38 cellular contexts compared by ENCODE assay signal in the genomic region with DNA sequence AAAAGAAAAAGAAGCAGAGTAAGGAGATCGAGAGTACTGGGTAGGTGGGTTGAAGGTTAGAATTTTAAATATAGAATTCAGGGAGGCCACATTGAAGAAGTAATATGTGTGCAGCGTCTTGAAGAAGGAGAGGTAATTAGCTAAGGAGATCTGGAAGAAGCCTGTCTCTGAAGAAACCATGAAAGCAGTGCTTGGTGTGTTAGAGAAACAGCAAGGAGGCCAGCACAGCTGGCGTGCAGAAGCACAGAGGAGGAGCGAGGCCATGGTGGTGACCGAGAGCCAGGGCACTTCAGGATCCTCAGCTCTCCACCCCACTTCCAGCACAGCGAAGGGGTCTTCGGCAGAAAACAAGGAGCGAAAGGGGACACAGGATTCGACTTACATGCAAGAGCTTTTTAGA.
"Had no signal": no experiment of that assay in that cellular context is flagged by ENCODE, and none has a peak within 500 bp of the region (broad histone marks: within the 10 kb centered on the region; RNA-seq: fewer than 3 reads in every experiment).

No MANE protein-coding gene starts in this region.

- H3K27ac Mint-ChIP-seq: activated CD4-positive, alpha-beta memory T cell treated with anti-CD3 and anti-CD28 coated beads for 36 hours; activated CD4-positive, alpha-beta T cell treated with anti-CD3 and anti-CD28 coated beads for 36 hours; activated CD4-positive, alpha-beta T cell treated with anti-CD3 and anti-CD28 coated beads, Interleukin-2, amount 10 ng/mL, durations not matched to agents 24 days and 14 days; activated CD8-positive, alpha-beta memory T cell treated with anti-CD3 and anti-CD28 coated beads, Interleukin-2, amount 10 ng/mL, durations not matched to agents 7 days and 5 days; activated CD8-positive, alpha-beta T cell treated with anti-CD3 and anti-CD28 coated beads, Interleukin-2, amount 10 ng/mL, durations not matched to agents 7 days and 5 days; activated naive CD4-positive, alpha-beta T cell treated with anti-CD3 and anti-CD28 coated beads for 36 hours; activated naive CD4-positive, alpha-beta T cell treated with anti-CD3 and anti-CD28 coated beads, Interleukin-2, amount 50 U/mL, for 24 hours; activated naive CD8-positive, alpha-beta T cell treated with anti-CD3 and anti-CD28 coated beads for 36 hours; activated naive CD8-positive, alpha-beta T cell treated with anti-CD3 and anti-CD28 coated beads, Interleukin-2, amount 50 U/mL, for 24 hours; activated T-helper 1 cell treated with anti-CD3 and anti-CD28 coated beads, Interleukin-12 subunit alpha, Interleukin-12 subunit beta, Interleukin-2, Interleukin-4 antibody, amounts not matched to agents 30 ng/mL and 10 ng/mL and 1 ng/mL, durations not matched to agents 14 hours and 24 hours and 36 hours; activated T-helper 2 cell treated with anti-CD3 and anti-CD28 coated beads, Interferon-gamma antibody, Interleukin-2, Interleukin-4, amounts not matched to agents 10 μg/mL and 5 μg/mL and 100 μg/mL, durations not matched to agents 14 hours and 24 hours and 36 hours; T-helper 17 cell; T-helper 2 cell treated with Interferon-gamma antibody and Interleukin-4, amounts not matched to agents 5 μg/mL and 100 μg/mL, for 36 hours had no signal

- H3K4me3 Mint-ChIP-seq: activated CD4-positive, alpha-beta memory T cell treated with anti-CD3 and anti-CD28 coated beads for 36 hours; activated CD4-positive, alpha-beta T cell treated with anti-CD3 and anti-CD28 coated beads for 36 hours; activated CD4-positive, alpha-beta T cell treated with anti-CD3 and anti-CD28 coated beads, Interleukin-2, amount 10 ng/mL, durations not matched to agents 24 days and 14 days; activated CD8-positive, alpha-beta memory T cell treated with anti-CD3 and anti-CD28 coated beads, Interleukin-2, amount 10 ng/mL, durations not matched to agents 7 days and 5 days; activated CD8-positive, alpha-beta T cell treated with anti-CD3 and anti-CD28 coated beads, Interleukin-2, amount 10 ng/mL, durations not matched to agents 7 days and 5 days; activated naive CD4-positive, alpha-beta T cell treated with anti-CD3 and anti-CD28 coated beads for 36 hours; activated naive CD4-positive, alpha-beta T cell treated with anti-CD3 and anti-CD28 coated beads, Interleukin-2, amount 50 U/mL, for 24 hours; activated naive CD8-positive, alpha-beta T cell treated with anti-CD3 and anti-CD28 coated beads for 36 hours; activated naive CD8-positive, alpha-beta T cell treated with anti-CD3 and anti-CD28 coated beads, Interleukin-2, amount 50 U/mL, for 24 hours; activated T-helper 1 cell treated with anti-CD3 and anti-CD28 coated beads, Interleukin-12 subunit alpha, Interleukin-12 subunit beta, Interleukin-2, Interleukin-4 antibody, amounts not matched to agents 30 ng/mL and 10 ng/mL and 1 ng/mL, durations not matched to agents 14 hours and 24 hours and 36 hours; T-helper 17 cell; T-helper 2 cell treated with Interferon-gamma antibody and Interleukin-4, amounts not matched to agents 5 μg/mL and 100 μg/mL, for 36 hours had no signal

- DNase-seq: activated CD4-positive, alpha-beta memory T cell treated with anti-CD3 and anti-CD28 coated beads for 36 hours; activated CD4-positive, alpha-beta T cell treated with anti-CD3 and anti-CD28 coated beads for 36 hours; activated CD4-positive, alpha-beta T cell treated with anti-CD3 and anti-CD28 coated beads, Interleukin-2, amount 10 ng/mL, durations not matched to agents 24 days and 14 days; activated CD4-positive, CD25-positive, alpha-beta regulatory T cell; activated CD4-positive, CD25-positive, alpha-beta regulatory T cell treated with anti-CD3 and anti-CD28 coated beads, Interleukin-2, amount 50 U/mL, for 72 hours; activated CD8-positive, alpha-beta memory T cell treated with anti-CD3 and anti-CD28 coated beads, Interleukin-2, amount 10 ng/mL, durations not matched to agents 7 days and 5 days; activated CD8-positive, alpha-beta memory T cell treated with anti-CD3 and anti-CD28 coated beads, Interleukin-2, amount 50 U/mL, for 4 hours; activated CD8-positive, alpha-beta T cell treated with anti-CD3 and anti-CD28 coated beads, Interleukin-2, amount 10 ng/mL, durations not matched to agents 7 days and 5 days; activated effector memory CD4-positive, alpha-beta T cell treated with anti-CD3 and anti-CD28 coated beads, Interleukin-2, amount 50 U/mL, for 16 hours; activated naive CD4-positive, alpha-beta T cell treated with anti-CD3 and anti-CD28 coated beads for 36 hours; activated naive CD8-positive, alpha-beta T cell treated with anti-CD3 and anti-CD28 coated beads for 36 hours; activated naive CD8-positive, alpha-beta T cell treated with anti-CD3 and anti-CD28 coated beads, Interleukin-2, amount 50 U/mL, for 24 hours; activated T-cell treated with anti-CD3 and anti-CD28 coated beads, Interleukin-2, amount 50 U/mL, for 1 hour; activated T-cell treated with anti-CD3 and anti-CD28 coated beads, Interleukin-2, amount 50 U/mL, for 48 hours; adrenal gland; amygdala; aorta; body of pancreas; central memory CD4-positive, alpha-beta T cell; cerebellar nuclear complex; colonic mucosa; effector CD8-positive, alpha-beta T cell; esophagus squamous epithelium; foreskin melanocyte; head of caudate nucleus; T-helper 1 cell; T-helper 17 cell; T1000; WERI-Rb-1 had no signal

- H3K4me1 Mint-ChIP-seq: activated CD4-positive, alpha-beta T cell treated with anti-CD3 and anti-CD28 coated beads for 36 hours; activated CD4-positive, alpha-beta T cell treated with anti-CD3 and anti-CD28 coated beads, Interleukin-2, amount 10 ng/mL, durations not matched to agents 24 days and 14 days; activated CD8-positive, alpha-beta memory T cell treated with anti-CD3 and anti-CD28 coated beads, Interleukin-2, amount 10 ng/mL, durations not matched to agents 7 days and 5 days; activated naive CD4-positive, alpha-beta T cell treated with anti-CD3 and anti-CD28 coated beads, Interleukin-2, amount 50 U/mL, for 24 hours; activated naive CD8-positive, alpha-beta T cell treated with anti-CD3 and anti-CD28 coated beads for 36 hours; activated naive CD8-positive, alpha-beta T cell treated with anti-CD3 and anti-CD28 coated beads, Interleukin-2, amount 50 U/mL, for 24 hours; T-helper 17 cell had no signal

- H3K4me1 ChIP-seq: adrenal gland, body of pancreas, colonic mucosa, esophagus squamous epithelium, gastroesophageal sphincter had no signal

- H3K9me3 ChIP-seq: adrenal gland, body of pancreas, colonic mucosa, esophagus squamous epithelium, gastroesophageal sphincter had no signal

- H3K27me3 ChIP-seq: adrenal gland, body of pancreas, cardiac muscle cell, colonic mucosa, esophagus squamous epithelium, gastroesophageal sphincter had no signal

- H3K27ac ChIP-seq: adrenal gland, body of pancreas, cardiac muscle cell, colonic mucosa, epithelial cell of prostate, esophagus squamous epithelium, gastroesophageal sphincter, WERI-Rb-1 had no signal

- ATAC-seq: activated CD4-positive, alpha-beta T cell treated with anti-CD3 and anti-CD28 coated beads for 36 hours; activated CD8-positive, alpha-beta memory T cell treated with anti-CD3 and anti-CD28 coated beads, Interleukin-2, amount 10 ng/mL, durations not matched to agents 7 days and 5 days; activated CD8-positive, alpha-beta T cell treated with anti-CD3 and anti-CD28 coated beads, Interleukin-2, amount 10 ng/mL, durations not matched to agents 7 days and 5 days; activated naive CD8-positive, alpha-beta T cell treated with anti-CD3 and anti-CD28 coated beads, Interleukin-2, amount 50 U/mL, for 24 hours; body of pancreas; gastroesophageal sphincter; T-helper 17 cell had no signal

- H3K36me3 Mint-ChIP-seq: activated CD4-positive, alpha-beta memory T cell treated with anti-CD3 and anti-CD28 coated beads for 36 hours; activated CD8-positive, alpha-beta memory T cell treated with anti-CD3 and anti-CD28 coated beads, Interleukin-2, amount 10 ng/mL, durations not matched to agents 7 days and 5 days; activated naive CD4-positive, alpha-beta T cell treated with anti-CD3 and anti-CD28 coated beads, Interleukin-2, amount 50 U/mL, for 24 hours; activated naive CD8-positive, alpha-beta T cell treated with anti-CD3 and anti-CD28 coated beads for 36 hours had no signal

- H3K9me3 Mint-ChIP-seq: activated CD4-positive, alpha-beta memory T cell treated with anti-CD3 and anti-CD28 coated beads for 36 hours; activated CD4-positive, alpha-beta T cell treated with anti-CD3 and anti-CD28 coated beads, Interleukin-2, amount 10 ng/mL, durations not matched to agents 24 days and 14 days; activated naive CD4-positive, alpha-beta T cell treated with anti-CD3 and anti-CD28 coated beads for 36 hours; activated naive CD4-positive, alpha-beta T cell treated with anti-CD3 and anti-CD28 coated beads, Interleukin-2, amount 50 U/mL, for 24 hours; activated naive CD8-positive, alpha-beta T cell treated with anti-CD3 and anti-CD28 coated beads for 36 hours; activated naive CD8-positive, alpha-beta T cell treated with anti-CD3 and anti-CD28 coated beads, Interleukin-2, amount 50 U/mL, for 24 hours; activated T-helper 1 cell treated with anti-CD3 and anti-CD28 coated beads, Interleukin-12 subunit alpha, Interleukin-12 subunit beta, Interleukin-2, Interleukin-4 antibody, amounts not matched to agents 30 ng/mL and 10 ng/mL and 1 ng/mL, durations not matched to agents 14 hours and 24 hours and 36 hours; activated T-helper 2 cell treated with anti-CD3 and anti-CD28 coated beads, Interferon-gamma antibody, Interleukin-2, Interleukin-4, amounts not matched to agents 10 μg/mL and 5 μg/mL and 100 μg/mL, durations not matched to agents 14 hours and 24 hours and 36 hours; T-helper 2 cell treated with Interferon-gamma antibody and Interleukin-4, amounts not matched to agents 5 μg/mL and 100 μg/mL, for 36 hours had no signal

- H3K36me3 ChIP-seq: adrenal gland, cardiac muscle cell, colonic mucosa, esophagus squamous epithelium, gastroesophageal sphincter, WERI-Rb-1 had no signal

- H3K4me3 ChIP-seq: adrenal gland, body of pancreas, cardiac muscle cell, colonic mucosa, esophagus squamous epithelium, gastroesophageal sphincter had no signal

- FAIRE-seq: endometrium, endothelial cell of umbilical vein had no signal
